Comparison of ENCODE assay signal across 9 cellular contexts in genomic region chr11:83724704-83725114, GRCh38.
DNase-seq lines count a peak whose midpoint lies in the region; ATAC-seq and TF ChIP-seq lines count a peak whose summit lies in the region.
"Had no signal": no experiment of that assay in that cellular context is flagged by ENCODE, and none has a peak within 500 bp of the region (broad histone marks: within the 10 kb centered on the region; RNA-seq: fewer than 3 reads in every experiment).

No MANE protein-coding gene starts in this region.

- intact Hi-C loops in body of pancreas (cut with DNase I): no loop called here
- intact Hi-C loops in stomach (cut with DNase I; ENCODE audit: low total_unique reads): no loop called here

- H3K4me1 ChIP-seq in body of pancreas: peaks cover 32% of the 10 kb centered on the region
- peaks cover 3 to 36% (median 23%) of the 10 kb centered on the region in 4 donors for H3K4me1 ChIP-seq in stomach

- 0 to 5% methylated on average over 3 of the region's 3 CpGs for WGBS in body of pancreas, 2 donors
- WGBS in stomach, 5 donors: 0 to 8% (median 2%) methylated on average over 3 of the region's 3 CpGs

- H3K9me3 ChIP-seq in body of pancreas (no peaks in the 10 kb centered on the region), stomach (no peaks in the 10 kb centered on the region)

- H3K27ac ChIP-seq in body of pancreas: peak overlapping the region; percentile 73 to 87 (median 78)
- peak overlapping the region; percentile 27 to 78 (median 61) for H3K27ac ChIP-seq in stomach

- peak in 1 of 7 experiments; percentile 8 for TF ChIP-seq CTCF in body of pancreas (IDR thresholded peaks at IDR 0.05)
- TF ChIP-seq CTCF in stomach (IDR thresholded peaks at IDR 0.05): no peak

- TF ChIP-seq POLR2A in body of pancreas (IDR thresholded peaks at IDR 0.05) (peak; percentile 9 to 65 (median 57)), stomach (IDR thresholded peaks at IDR 0.05) (no peak)

- peak; percentile 85 for ATAC-seq in body of pancreas
- ATAC-seq in GM21786 (IDR thresholded peaks at IDR 0.05; ENCODE audit: unreplicated experiment): no peak

- no peaks in the 10 kb centered on the region for H3K27me3 ChIP-seq in body of pancreas
- no peaks in the 10 kb centered on the region for H3K27me3 ChIP-seq in stomach

- no peak overlapping the region for H3K4me3 ChIP-seq in body of pancreas
- peak overlapping the region; percentile 40 to 45 (median 40) for H3K4me3 ChIP-seq in stomach

- TF ChIP-seq EP300 in stomach (IDR thresholded peaks at IDR 0.05): no peak

- DNase-seq in KBM-7: peak; percentile 19
- peak; percentile 69 to 86 (median 83) for DNase-seq in body of pancreas
- DNase-seq in iPS-NIHi7 (ENCODE audit: extremely low spot score): peak; percentile 50
- DNase-seq in stomach: peak; percentile 78
- no peak for DNase-seq in HUDEP-2 (lab: John Stamatoyannopoulos, UW; ENCODE audit: unreplicated experiment in 76 of 76)
- DNase-seq in effector CD8-positive, alpha-beta T cell (lab: John Stamatoyannopoulos, UW): no peak
- DNase-seq in SKM-1 treated with dmso at 0.1 percent for 144 hours (lab: John Stamatoyannopoulos, UW; ENCODE audit: unreplicated experiment): no peak
- DNase-seq: stimulated activated CD8-positive, alpha-beta memory T cell treated with anti-CD3 and anti-CD28 coated beads, Interleukin-4, amount 100 ng/mL, for 48 hours had no signal

- in situ Hi-C loops in KBM-7 (cut with MboI; ENCODE audit: low pct_unique_long_range_greater_than_20kb, low sequenced_read_pairs): no loop called here

- H3K36me3 ChIP-seq in body of pancreas (replicated peaks in 1 of 2; ENCODE audit: insufficient read depth in 1 of 2, low read depth in 2 of 2): no peaks in the 10 kb centered on the region
- no peaks in the 10 kb centered on the region for H3K36me3 ChIP-seq in stomach

Comparison
In these comparisons a context has a peak if more than half of its experiments do, and no peak if none do; other contexts are left out.
1. DNase-seq: peak in KBM-7 (single experiment), body of pancreas (4 of 4), iPS-NIHi7 (single experiment) and stomach (single experiment); none in HUDEP-2 (0 of 76), effector CD8-positive, alpha-beta T cell (single experiment) and SKM-1 treated with dmso at 0.1 percent for 144 hours (single experiment).
2. H3K4me3 ChIP-seq: peak in stomach (4 of 4); none in body of pancreas (0 of 2).
3. POLR2A ChIP-seq: peak in body of pancreas (3 of 3); none in stomach (0 of 4).